In genomic region chr7:33157311-33157710, GRCh38 we compare ENCODE assay signal across 19 cellular contexts. TPM values are rescaled to one million over a fixed set of nuclear protein-coding genes. Genes with fewer than 3 reads are reported as not detected.
DNase-seq lines count a peak whose midpoint lies in the region; ATAC-seq and TF ChIP-seq lines count a peak whose summit lies in the region.
"Had no signal": no experiment of that assay in that cellular context is flagged by ENCODE, and none has a peak within 500 bp of the region (broad histone marks: within the 10 kb centered on the region; RNA-seq: fewer than 3 reads in every experiment).

No MANE protein-coding gene starts in this region.

- no peak for TF ChIP-seq EP300 in esophagus muscularis mucosa (IDR thresholded peaks at IDR 0.05)
- no peak for TF ChIP-seq EP300 in stomach (IDR thresholded peaks at IDR 0.05)

- peak overlapping the region; percentile 45 for H3K27ac ChIP-seq in cardiac muscle cell
- H3K27ac ChIP-seq in esophagus muscularis mucosa (replicated peaks in 1 of 4): peak overlapping the region; percentile 0 to 48 (median 11)
- no peak overlapping the region for H3K27ac ChIP-seq in stomach
- H3K27ac ChIP-seq: HL-60, tibial artery had no signal

- no peak for TF ChIP-seq POLR2A in esophagus muscularis mucosa (IDR thresholded peaks at IDR 0.05; ENCODE audit: low read depth)
- no peak for TF ChIP-seq POLR2A in stomach (IDR thresholded peaks at IDR 0.05)

- H3K9me3 ChIP-seq in cardiac muscle cell (ENCODE audit: low read depth): no peaks in the 10 kb centered on the region
- no peaks in the 10 kb centered on the region for H3K9me3 ChIP-seq in esophagus muscularis mucosa
- H3K9me3 ChIP-seq in stomach: no peaks in the 10 kb centered on the region
- H3K9me3 ChIP-seq: tibial artery had no signal

- ATAC-seq in Right ventricle myocardium inferior (no peak), esophagus mucosa (no peak), GM19455 (IDR thresholded peaks at IDR 0.05; ENCODE audit: unreplicated experiment) (no peak)
- ATAC-seq: activated naive CD8-positive, alpha-beta T cell treated with anti-CD3 and anti-CD28 coated beads, Interleukin-2, amount 50 U/mL, for 24 hours; T-helper 17 cell had no signal

- H3K4me3 ChIP-seq in cardiac muscle cell: no peak overlapping the region
- no peak overlapping the region for H3K4me3 ChIP-seq in esophagus muscularis mucosa
- H3K4me3 ChIP-seq in stomach: no peak overlapping the region
- H3K4me3 ChIP-seq: smooth muscle cell, tibial artery had no signal

- WGBS in esophagus muscularis mucosa: 17% methylated on average over 1 of the region's 1 CpG
- WGBS in stomach, 5 donors: 23 to 48% (median 33%) methylated on average over 1 of the region's 1 CpG

- TF ChIP-seq CTCF in cardiac muscle cell (IDR thresholded peaks at IDR 0.05; ENCODE audit: low read depth, low read length) (no peak), esophagus muscularis mucosa (IDR thresholded peaks at IDR 0.05) (no peak), stomach (IDR thresholded peaks at IDR 0.05) (no peak)

- intact Hi-C loops in Right ventricle myocardium inferior (cut with DNase I) (no loop called here), esophagus muscularis mucosa (cut with DNase I) (no loop called here), stomach (cut with DNase I; ENCODE audit: low total_unique reads) (no loop called here)

- H3K4me1 ChIP-seq in cardiac muscle cell (ENCODE audit: low read depth) (peaks cover 5% of the 10 kb centered on the region), esophagus muscularis mucosa (peaks cover 0 to 17% (median 15%) of the 10 kb centered on the region in 4 donors), stomach (no peaks in the 10 kb centered on the region)
- H3K4me1 ChIP-seq: tibial artery had no signal

- no peaks in the 10 kb centered on the region for H3K36me3 ChIP-seq in cardiac muscle cell
- peaks cover 0 to 12% (median 6%) of the 10 kb centered on the region in 4 donors for H3K36me3 ChIP-seq in esophagus muscularis mucosa
- peaks cover 0 to 25% (median 13%) of the 10 kb centered on the region in 4 donors for H3K36me3 ChIP-seq in stomach

- DNase-seq in cardiac muscle cell (ENCODE audit: low read depth in 1 of 2, low spot score in 1 of 2) (peak in 1 of 2 donors; percentile 25), Right ventricle myocardium inferior (ENCODE audit: missing footprints) (no peak), esophagus muscularis mucosa (ENCODE audit: extremely low spot score) (no peak), myocyte (ENCODE audit: low read depth) (peak; percentile 27), HK-2 (ENCODE audit: unreplicated experiment) (no peak), stomach (no peak)
- DNase-seq: activated naive CD8-positive, alpha-beta T cell treated with anti-CD3 and anti-CD28 coated beads, Interleukin-2, amount 50 U/mL, for 24 hours; dermis blood vessel endothelial cell; H7; hypothalamus; NCI-H2029 treated with DMSO at 0.1 percent for 48 hours; NCI-H510A; SHP77 treated with DMSO at 0.1 percent for 48 hours; T-helper 17 cell; tibial artery had no signal

- H3K27me3 ChIP-seq in cardiac muscle cell (no peaks in the 10 kb centered on the region), esophagus muscularis mucosa (no peaks in the 10 kb centered on the region), stomach (no peaks in the 10 kb centered on the region)
- H3K27me3 ChIP-seq: tibial artery had no signal

RNA-seq across cellular contexts. Expression of gene BBS9, which starts 27.9 kb away (rescaled TPM):
- total RNA-seq in cardiac muscle cell (11.8 and 13.2 TPM in 2 replicates), Right ventricle myocardium inferior (10.2 TPM), esophagus muscularis mucosa (10 to 100 TPM; 14.7 to 20.8 (median 16.3) TPM), myocyte (16.2 and 17.7 TPM in 2 replicates), stomach (10 to 100 TPM in 3 of 5 donors, 1 to 10 TPM in 2; 4.7 to 43.9 (median 13.3) TPM), esophagus mucosa (8.8 TPM)
- polyA plus RNA-seq in cardiac muscle cell (9.8 and 16.0 TPM in 2 replicates), stomach (1 to 10 TPM; 3.2 to 4.4 (median 3.7) TPM)
- polyA plus RNA-seq in myocyte (2012): 10.9 TPM

RNA-seq across cellular contexts. Expression of gene RP9, which starts 48.1 kb away (rescaled TPM):
- 27.4 and 28.4 TPM in 2 replicates for total RNA-seq in cardiac muscle cell
- polyA plus RNA-seq in cardiac muscle cell: 35.3 and 43.2 TPM in 2 replicates
- 20.0 TPM for total RNA-seq in Right ventricle myocardium inferior
- total RNA-seq in esophagus muscularis mucosa: 10 to 100 TPM in 2 of 4 donors, 1 to 10 TPM in 2; 7.6 to 11.5 (median 10.1) TPM
- total RNA-seq in myocyte: 12.0 and 24.4 TPM in 2 replicates
- 34.2 TPM for polyA plus RNA-seq in myocyte (2012)
- 10 to 100 TPM in 1 of 5 donors, 1 to 10 TPM in 3, not detected in 1; 2.2 to 13.9 (median 5.0) TPM for total RNA-seq in stomach
- polyA plus RNA-seq in stomach: 10 to 100 TPM; 11.1 to 80.0 (median 15.4) TPM
- total RNA-seq in esophagus mucosa: 4.8 TPM

Comparison
In these comparisons a context has a peak if more than half of its experiments do, and no peak if none do; other contexts are left out.
1. H3K27ac ChIP-seq: peak in cardiac muscle cell (single experiment) and esophagus muscularis mucosa (4 of 4); none in stomach (0 of 5).